In the genomic region with DNA sequence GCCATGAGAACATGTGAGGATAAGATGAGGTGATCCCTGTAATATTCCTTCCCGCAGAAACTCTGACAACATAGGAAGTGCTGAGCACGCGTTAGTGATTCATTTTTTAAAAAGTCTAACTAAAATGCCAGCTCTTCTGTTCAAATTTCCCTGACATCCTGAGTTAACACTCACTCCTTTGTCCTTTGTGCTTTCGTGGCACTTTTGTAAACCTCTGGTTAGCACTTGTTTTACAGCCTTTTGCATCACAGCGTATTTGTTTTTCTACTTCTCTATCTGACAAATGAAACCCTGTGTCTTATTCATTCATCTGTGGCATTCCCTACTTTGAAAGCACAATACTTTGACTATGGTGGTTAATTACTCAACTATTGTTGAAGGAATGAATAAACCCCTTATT, we compare ENCODE assay signal across 20 cellular contexts.
"Had no signal": no experiment of that assay in that cellular context is flagged by ENCODE, and none has a peak within 500 bp of the region (broad histone marks: within the 10 kb centered on the region; RNA-seq: fewer than 3 reads in every experiment).

No MANE protein-coding gene starts in this region.

- H3K27me3 ChIP-seq: foreskin keratinocyte, upper lobe of right lung had no signal

- H3K4me1 Mint-ChIP-seq: stimulated activated memory B cell treated with anti-CD40 and anti-IgM and Interleukin-4, amounts not matched to agents 10 μg/mL and 1 μg/mL and 100 μg/mL, for 72 hours had no signal

- H3K4me1 ChIP-seq: foreskin keratinocyte had no signal

- H3K9me3 ChIP-seq: upper lobe of right lung had no signal

- ATAC-seq: effector memory CD8-positive, alpha-beta T cell; foreskin keratinocyte; natural killer cell treated with Interleukin-12 subunit alpha and Interleukin-12 subunit beta and Interleukin-15 and Interleukin-18, amount 100 ng/mL, for 72 hours; stimulated activated memory B cell treated with anti-CD40 and anti-IgM and Interleukin-4, amounts not matched to agents 10 μg/mL and 1 μg/mL and 100 μg/mL, for 72 hours; upper lobe of right lung had no signal

- DNase-seq: activated CD4-positive, alpha-beta T cell treated with anti-CD3 and anti-CD28 coated beads, Interleukin-2, amount 50 U/mL, for 1 hour; activated CD4-positive, CD25-positive, alpha-beta regulatory T cell treated with anti-CD3 and anti-CD28 coated beads, Interleukin-2, amount 50 U/mL, for 72 hours; activated CD8-positive, alpha-beta memory T cell treated with anti-CD3 and anti-CD28 coated beads, Interleukin-2, amount 50 U/mL, for 4 hours; activated effector memory CD4-positive, alpha-beta T cell treated with Interleukin-2 at 50 U/mL for 16 hours; activated naive CD4-positive, alpha-beta T cell treated with anti-CD3 and anti-CD28 coated beads, Interleukin-2, amount 50 U/mL, for 16 hours; activated T-cell treated with anti-CD3 and anti-CD28 coated beads, Interleukin-2, amount 50 U/mL, for 48 hours; effector memory CD8-positive, alpha-beta T cell; head of caudate nucleus; kidney; nucleus accumbens; posterior cingulate gyrus; retina; spleen; stimulated activated CD4-positive, alpha-beta T cell treated with anti-CD3 and anti-CD28 coated beads, Interleukin-4, amount 100 ng/mL, for 4 hours; upper lobe of right lung had no signal

- H3K9me3 Mint-ChIP-seq: natural killer cell treated with Interleukin-12 subunit alpha and Interleukin-12 subunit beta and Interleukin-15 and Interleukin-18, amount 100 ng/mL, for 72 hours; stimulated activated memory B cell treated with anti-CD40 and anti-IgM and Interleukin-4, amounts not matched to agents 10 μg/mL and 1 μg/mL and 100 μg/mL, for 72 hours; T-helper 1 cell treated with Interleukin-12 subunit alpha and Interleukin-12 subunit beta and Interleukin-4 antibody, amounts not matched to agents 30 μg/mL and 1 μg/mL, for 36 hours had no signal

- H3K27me3 Mint-ChIP-seq: stimulated activated memory B cell treated with anti-CD40 and anti-IgM and Interleukin-4, amounts not matched to agents 10 μg/mL and 1 μg/mL and 100 μg/mL, for 72 hours had no signal

- H3K27ac ChIP-seq: foreskin keratinocyte, spleen, upper lobe of right lung, VCaP had no signal

- H3K36me3 Mint-ChIP-seq: natural killer cell treated with Interleukin-12 subunit alpha and Interleukin-12 subunit beta and Interleukin-15 and Interleukin-18, amount 100 ng/mL, for 72 hours; stimulated activated memory B cell treated with anti-CD40 and anti-IgM and Interleukin-4, amounts not matched to agents 10 μg/mL and 1 μg/mL and 100 μg/mL, for 72 hours had no signal

- H3K4me3 Mint-ChIP-seq: effector memory CD8-positive, alpha-beta T cell; natural killer cell treated with Interleukin-12 subunit alpha and Interleukin-12 subunit beta and Interleukin-15 and Interleukin-18, amount 100 ng/mL, for 72 hours; stimulated activated memory B cell treated with anti-CD40 and anti-IgM and Interleukin-4, amounts not matched to agents 10 μg/mL and 1 μg/mL and 100 μg/mL, for 72 hours; T-helper 1 cell treated with Interleukin-12 subunit alpha and Interleukin-12 subunit beta and Interleukin-4 antibody, amounts not matched to agents 30 μg/mL and 1 μg/mL, for 36 hours had no signal

- H3K36me3 ChIP-seq: spleen, upper lobe of right lung had no signal

- H3K27ac Mint-ChIP-seq: effector memory CD8-positive, alpha-beta T cell; natural killer cell treated with Interleukin-12 subunit alpha and Interleukin-12 subunit beta and Interleukin-15 and Interleukin-18, amount 100 ng/mL, for 72 hours; stimulated activated memory B cell treated with anti-CD40 and anti-IgM and Interleukin-4, amounts not matched to agents 10 μg/mL and 1 μg/mL and 100 μg/mL, for 72 hours; T-helper 1 cell treated with Interleukin-12 subunit alpha and Interleukin-12 subunit beta and Interleukin-4 antibody, amounts not matched to agents 30 μg/mL and 1 μg/mL, for 36 hours had no signal

- H3K4me3 ChIP-seq: spleen, upper lobe of right lung had no signal
